In genomic region chr16:64398795-64399194, GRCh38 we compare ENCODE assay signal across 25 cellular contexts.
"Had no signal": no experiment of that assay in that cellular context is flagged by ENCODE, and none has a peak within 500 bp of the region (broad histone marks: within the 10 kb centered on the region; RNA-seq: fewer than 3 reads in every experiment).

No MANE protein-coding gene starts in this region.

- H3K4me3 Mint-ChIP-seq: activated CD4-positive, alpha-beta memory T cell treated with anti-CD3 and anti-CD28 coated beads, Interleukin-2, amount 10 ng/mL, durations not matched to agents 7 days and 5 days; activated CD4-positive, alpha-beta T cell treated with anti-CD3 and anti-CD28 coated beads, Interleukin-2, amount 10 ng/mL, durations not matched to agents 24 days and 14 days; activated naive CD4-positive, alpha-beta T cell treated with anti-CD3 and anti-CD28 coated beads, Interleukin-2, amount 50 U/mL, for 24 hours; brain; endodermal cell; immature natural killer cell; natural killer cell treated with Interleukin-12 subunit alpha and Interleukin-12 subunit beta and Interleukin-15 and Interleukin-18, amount 100 ng/mL, for 72 hours had no signal

- H3K4me1 ChIP-seq: psoas muscle, right atrium auricular region had no signal

- H3K27me3 Mint-ChIP-seq: activated CD4-positive, alpha-beta memory T cell treated with anti-CD3 and anti-CD28 coated beads, Interleukin-2, amount 10 ng/mL, durations not matched to agents 7 days and 5 days; activated CD4-positive, alpha-beta T cell treated with anti-CD3 and anti-CD28 coated beads, Interleukin-2, amount 10 ng/mL, durations not matched to agents 24 days and 14 days; activated naive CD4-positive, alpha-beta T cell treated with anti-CD3 and anti-CD28 coated beads, Interleukin-2, amount 50 U/mL, for 24 hours; brain; natural killer cell treated with Interleukin-12 subunit alpha and Interleukin-12 subunit beta and Interleukin-15 and Interleukin-18, amount 100 ng/mL, for 72 hours had no signal

- H3K27me3 ChIP-seq: hepatocyte, neutrophil, pancreas, right atrium auricular region had no signal

- H3K9me3 ChIP-seq: left ventricle myocardium inferior, neutrophil, pancreas, psoas muscle, right atrium auricular region had no signal

- ATAC-seq: activated CD4-positive, CD25-positive, alpha-beta regulatory T cell treated with anti-CD3 and anti-CD28 coated beads, Interleukin-2, amount 50 U/mL, for 24 hours; natural killer cell treated with Interleukin-12 subunit alpha and Interleukin-12 subunit beta and Interleukin-15 and Interleukin-18, amount 100 ng/mL, for 72 hours; psoas muscle; stimulated activated naive CD8-positive, alpha-beta T cell treated with anti-CD3 and anti-CD28 coated beads, Interleukin-15, Interleukin-2, amounts not matched to agents 100 U/mL and 50 U/mL, for 24 hours had no signal

- H3K4me1 Mint-ChIP-seq: activated CD4-positive, alpha-beta memory T cell treated with anti-CD3 and anti-CD28 coated beads, Interleukin-2, amount 10 ng/mL, durations not matched to agents 7 days and 5 days; activated CD4-positive, alpha-beta T cell treated with anti-CD3 and anti-CD28 coated beads, Interleukin-2, amount 10 ng/mL, durations not matched to agents 24 days and 14 days; activated naive CD4-positive, alpha-beta T cell treated with anti-CD3 and anti-CD28 coated beads, Interleukin-2, amount 50 U/mL, for 24 hours; endodermal cell; immature natural killer cell had no signal

- H2AFZ ChIP-seq: hepatocyte had no signal

- FAIRE-seq: frontal cortex, pancreas had no signal

- H3K36me3 Mint-ChIP-seq: brain; immature natural killer cell; natural killer cell treated with Interleukin-12 subunit alpha and Interleukin-12 subunit beta and Interleukin-15 and Interleukin-18, amount 100 ng/mL, for 72 hours had no signal

- H3K27ac Mint-ChIP-seq: activated CD4-positive, alpha-beta memory T cell treated with anti-CD3 and anti-CD28 coated beads, Interleukin-2, amount 10 ng/mL, durations not matched to agents 7 days and 5 days; activated CD4-positive, alpha-beta T cell treated with anti-CD3 and anti-CD28 coated beads, Interleukin-2, amount 10 ng/mL, durations not matched to agents 24 days and 14 days; activated naive CD4-positive, alpha-beta T cell treated with anti-CD3 and anti-CD28 coated beads, Interleukin-2, amount 50 U/mL, for 24 hours; endodermal cell; immature natural killer cell; natural killer cell treated with Interleukin-12 subunit alpha and Interleukin-12 subunit beta and Interleukin-15 and Interleukin-18, amount 100 ng/mL, for 72 hours had no signal

- H3K79me2 ChIP-seq: hepatocyte had no signal

- H3K36me3 ChIP-seq: left ventricle myocardium inferior, neutrophil, pancreas, right atrium auricular region had no signal

- DNase-seq: activated CD4-positive, alpha-beta memory T cell treated with anti-CD3 and anti-CD28 coated beads, Interleukin-2, amount 10 ng/mL, durations not matched to agents 7 days and 5 days; activated CD4-positive, alpha-beta T cell treated with anti-CD3 and anti-CD28 coated beads, Interleukin-2, amount 10 ng/mL, durations not matched to agents 24 days and 14 days; activated gamma-delta T cell; anterior cingulate cortex; cortex of kidney; endodermal cell; glutamatergic neuron; immature natural killer cell; left ventricle myocardium inferior; mammary epithelial cell; midbrain; pancreas; psoas muscle; stimulated activated CD4-positive, alpha-beta T cell treated with anti-CD3 and anti-CD28 coated beads, Interleukin-12 subunit alpha, Interleukin-12 subunit beta, amount 100 ng/mL, for 4 hours; stimulated activated CD4-positive, alpha-beta T cell treated with anti-CD3 and anti-CD28 coated beads, Interleukin-4, amount 100 ng/mL, for 4 hours; stimulated activated naive CD8-positive, alpha-beta T cell treated with anti-CD3 and anti-CD28 coated beads, Interleukin-15, Interleukin-2, amounts not matched to agents 100 U/mL and 50 U/mL, for 24 hours had no signal

- H3K4me2 ChIP-seq: hepatocyte had no signal

- H3K4me3 ChIP-seq: hepatocyte, left ventricle myocardium inferior, pancreas, psoas muscle, right atrium auricular region had no signal

- H3K27ac ChIP-seq: hepatocyte, left ventricle myocardium inferior, neutrophil, pancreas, psoas muscle, right atrium auricular region, VCaP had no signal
